8 cellular contexts compared by ENCODE assay signal in genomic region chrX:20530319-20530979, GRCh38.
DNase-seq lines count a peak whose midpoint lies in the region; ATAC-seq, FAIRE-seq and TF ChIP-seq lines count a peak whose summit lies in the region.

No MANE protein-coding gene starts in this region.

- in situ Hi-C loops in gastrocnemius medialis (cut with MboI; ENCODE audit: low sequenced_read_pairs in 4 of 4) = loop anchor here in 2 of 4 donors (25.0 kb wide), 1 partner anchor 957 kb away; no protein-coding TSS in a partner anchor

- TF ChIP-seq POLR2A in GM12891 (IDR thresholded peaks at IDR 0.05; ENCODE audit: low read depth, low read length) = no peak
- no peak for TF ChIP-seq POLR2A in gastrocnemius medialis (IDR thresholded peaks at IDR 0.05)

- peak overlapping the region in 3 of 4 donors; percentile 4 to 6 (median 5) for H3K4me3 ChIP-seq in gastrocnemius medialis

- intact Hi-C loops in gastrocnemius medialis (cut with DNase I; ENCODE audit: low total_unique reads) = loop anchor here (2.0 kb wide), 2 partner anchors 948 to 1194 kb away; no protein-coding TSS in a partner anchor

- ATAC-seq in gastrocnemius medialis = peak; percentile 33 to 62

- H3K36me3 ChIP-seq in gastrocnemius medialis = no peaks in the 10 kb centered on the region

- H3K27ac ChIP-seq in angular gyrus (ENCODE audit: low read depth, low read length) = peak overlapping the region; percentile 67
- H3K27ac ChIP-seq in gastrocnemius medialis = no peak overlapping the region

- no peaks in the 10 kb centered on the region for H3K27me3 ChIP-seq in gastrocnemius medialis

- peak; percentile 81 for FAIRE-seq in GM12891 (lab: Jason Lieb, UNC)

- H3K9me3 ChIP-seq in gastrocnemius medialis = no peaks in the 10 kb centered on the region

- DNase-seq in 8988T (peak; percentile 20), GM12891 (ENCODE audit: insufficient read length, low spot score) (no peak), NCI-H1048 (lab: John Stamatoyannopoulos, UW) (peak; percentile 36), T follicular helper cell (ENCODE audit: low read depth) (peak; percentile 44), hippocampal formation (lab: John Stamatoyannopoulos, UW) (peak; percentile 25 to 49), gastrocnemius medialis (peak in 1 of 2 donors; percentile 23), GM19240 (ENCODE audit: insufficient read length, low spot score) (no peak)

- H3K4me1 ChIP-seq in gastrocnemius medialis = peaks cover 0 to 9% of the 10 kb centered on the region in 2 donors

- peak; percentile 51 to 74 (median 55) for TF ChIP-seq CTCF in gastrocnemius medialis (IDR thresholded peaks at IDR 0.05 in 4 of 5, conservative IDR thresholded peaks at IDR 0.05 in 1 of 5)

TF ChIP-seq in GM12891, 5 proteins besides CTCF, POLR2A, EP300 and RAD21:
- no peak for TF ChIP-seq POLR2AphosphoS5 (IDR thresholded peaks at IDR 0.05; ENCODE audit: low read depth, low read length)
- no peak for TF ChIP-seq SPI1 (IDR thresholded peaks at IDR 0.05; ENCODE audit: low read depth, low read length)
- no peak for TF ChIP-seq POU2F2 (IDR thresholded peaks at IDR 0.05; ENCODE audit: low read depth, low read length)
- TF ChIP-seq PAX5 (IDR thresholded peaks at IDR 0.05; ENCODE audit: insufficient read depth, low read length, severe bottlenecking) = no peak
- no peak for TF ChIP-seq TAF1 (IDR thresholded peaks at IDR 0.05; ENCODE audit: low read depth, low read length)

Comparison
In these comparisons a context has a peak if more than half of its experiments do, and no peak if none do; other contexts are left out.
1. DNase-seq: peak in 8988T (single experiment), NCI-H1048 (single experiment), T follicular helper cell (single experiment) and hippocampal formation (2 of 2); none in GM12891 (single experiment) and GM19240 (single experiment).